In genomic region chr2:28394997-28395333, GRCh38 we compare ENCODE assay signal across 1 cellular context.
TF ChIP-seq lines count a peak whose summit lies in the region.

No MANE protein-coding gene starts in this region.

TF ChIP-seq in GM12878, 131 proteins besides CTCF, POLR2A, EP300 and RAD21 (continued from another document):
- TF ChIP-seq ZBTB11 (CRISPR knock-in tag; IDR thresholded peaks at IDR 0.05) (no peak), IRF4 (IDR thresholded peaks at IDR 0.05; ENCODE audit: low read depth, low read length) (no peak), LARP7 (IDR thresholded peaks at IDR 0.05) (no peak), ZNF24 (IDR thresholded peaks at IDR 0.05) (no peak), MLLT1 (IDR thresholded peaks at IDR 0.05) (no peak)
